In genomic region chr1:160451119-160451858, GRCh38 we compare ENCODE assay signal across 9 cellular contexts. TPM values are rescaled to one million over a fixed set of nuclear protein-coding genes. Genes with fewer than 3 reads are reported as not detected.
DNase-seq lines count a peak whose midpoint lies in the region; ATAC-seq and TF ChIP-seq lines count a peak whose summit lies in the region.
"Had no signal": no experiment of that assay in that cellular context is flagged by ENCODE, and none has a peak within 500 bp of the region (broad histone marks: within the 10 kb centered on the region; RNA-seq: fewer than 3 reads in every experiment).

No MANE protein-coding gene starts in this region.

- CTCF ChIA-PET in activated naive CD4-positive, alpha-beta T cell treated with anti-CD3 and anti-CD28 coated beads, Interleukin-2, amount 10 ng/mL, durations not matched to agents 7 days and 5 days (lab: Charles Lee), result interaction anchor here (1.2 to 1.8 kb wide), 3 partner anchors 17 to 22 kb away, joined by 3 to 13 read pairs (median 5); no protein-coding TSS in a partner anchor
- CTCF ChIA-PET in WTC11 (lab: Charles Lee), result interaction anchor here (0.6 to 1.3 kb wide), 3 partner anchors 23 to 156 kb away, joined by 3 to 5 read pairs (median 3); no protein-coding TSS in a partner anchor

- DNase-seq in activated naive CD4-positive, alpha-beta T cell treated with anti-CD3 and anti-CD28 coated beads, Interleukin-2, amount 10 ng/mL, durations not matched to agents 7 days and 5 days, result no peak
- DNase-seq in activated naive CD4-positive, alpha-beta T cell treated with Interleukin-2 at 50 U/mL for 16 hours, result no peak
- DNase-seq in T-helper 17 cell (no peak), cardiac septum (ENCODE audit: low spot score) (no peak), WTC11 (ENCODE audit: low spot score) (no peak)
- no peak for DNase-seq in stimulated activated CD8-positive, alpha-beta memory T cell treated with anti-CD3 and anti-CD28 coated beads, Interleukin-4, amount 100 ng/mL, for 48 hours
- DNase-seq: ovary had no signal

- ATAC-seq in HG02642 (IDR thresholded peaks at IDR 0.05; ENCODE audit: poor library complexity, unreplicated experiment) (peak; percentile 42), T-helper 17 cell (peak; percentile 36), HG03025 (IDR thresholded peaks at IDR 0.05; ENCODE audit: low FRiP score, unreplicated experiment) (no peak), WTC11 (no peak)

- peak overlapping the region; percentile 64 for H3K27ac Mint-ChIP-seq in activated naive CD4-positive, alpha-beta T cell treated with anti-CD3 and anti-CD28 coated beads, Interleukin-2, amount 10 ng/mL, durations not matched to agents 7 days and 5 days
- peak overlapping the region; percentile 95 for H3K27ac Mint-ChIP-seq in T-helper 17 cell
- H3K27ac Mint-ChIP-seq in WTC11, result no peak overlapping the region

- POLR2A ChIA-PET in WTC11 (lab: Charles Lee), result interaction anchor here (0.6 to 0.9 kb wide), 2 partner anchors 158 to 265 kb away, joined by 3 read pairs; no protein-coding TSS in a partner anchor

- no peaks in the 10 kb centered on the region for H3K9me3 ChIP-seq in T-helper 17 cell (ENCODE audit: control insufficient read depth, low read length, poor library complexity, severe bottlenecking)
- H3K9me3 ChIP-seq: ovary had no signal

- intact Hi-C loops in cardiac septum (cut with DNase I), result no loop called here

- H3K4me1 Mint-ChIP-seq in activated naive CD4-positive, alpha-beta T cell treated with anti-CD3 and anti-CD28 coated beads, Interleukin-2, amount 10 ng/mL, durations not matched to agents 7 days and 5 days, result peaks cover 66% of the 10 kb centered on the region
- H3K4me1 Mint-ChIP-seq in T-helper 17 cell (peaks cover 49% of the 10 kb centered on the region), WTC11 (no peaks in the 10 kb centered on the region)

- no peak for TF ChIP-seq CTCF in WTC11 (IDR thresholded peaks at IDR 0.05)

- no peaks in the 10 kb centered on the region for H3K27me3 Mint-ChIP-seq in activated naive CD4-positive, alpha-beta T cell treated with anti-CD3 and anti-CD28 coated beads, Interleukin-2, amount 10 ng/mL, durations not matched to agents 7 days and 5 days
- no peaks in the 10 kb centered on the region for H3K27me3 Mint-ChIP-seq in T-helper 17 cell
- no peaks in the 10 kb centered on the region; the same call in 1 of the 2 replicates for H3K27me3 Mint-ChIP-seq in WTC11 (ENCODE audit: low read depth)

- H3K36me3 Mint-ChIP-seq in activated naive CD4-positive, alpha-beta T cell treated with anti-CD3 and anti-CD28 coated beads, Interleukin-2, amount 10 ng/mL, durations not matched to agents 7 days and 5 days, result peaks cover 6% of the 10 kb centered on the region
- H3K36me3 Mint-ChIP-seq in T-helper 17 cell (ENCODE audit: low read depth) (peaks cover 4% of the 10 kb centered on the region), WTC11 (no peaks in the 10 kb centered on the region)

- peaks cover 6% of the 10 kb centered on the region for H3K9me3 Mint-ChIP-seq in activated naive CD4-positive, alpha-beta T cell treated with anti-CD3 and anti-CD28 coated beads, Interleukin-2, amount 10 ng/mL, durations not matched to agents 7 days and 5 days
- no peaks in the 10 kb centered on the region for H3K9me3 Mint-ChIP-seq in WTC11

- H3K4me3 Mint-ChIP-seq in activated naive CD4-positive, alpha-beta T cell treated with anti-CD3 and anti-CD28 coated beads, Interleukin-2, amount 10 ng/mL, durations not matched to agents 7 days and 5 days, result no peak overlapping the region
- H3K4me3 Mint-ChIP-seq in T-helper 17 cell (peak overlapping the region; percentile 80), WTC11 (no peak overlapping the region)

TF ChIP-seq in WTC11, 78 proteins besides CTCF, POLR2A, EP300 and RAD21 (continues in another document):
- no peak for TF ChIP-seq FOXJ3 (CRISPR knock-in tag; IDR thresholded peaks at IDR 0.05; ENCODE audit: borderline replicate concordance)
- TF ChIP-seq ESRRA (CRISPR knock-in tag; IDR thresholded peaks at IDR 0.05; ENCODE audit: borderline replicate concordance), result no peak
- TF ChIP-seq ZNF423 (CRISPR knock-in tag; IDR thresholded peaks at IDR 0.05), result no peak
- no peak for TF ChIP-seq JAZF1 (CRISPR knock-in tag; IDR thresholded peaks at IDR 0.05)
- TF ChIP-seq IRF2 (CRISPR knock-in tag; IDR thresholded peaks at IDR 0.05; ENCODE audit: borderline replicate concordance, low read depth), result no peak
- TF ChIP-seq, protein P1, sequence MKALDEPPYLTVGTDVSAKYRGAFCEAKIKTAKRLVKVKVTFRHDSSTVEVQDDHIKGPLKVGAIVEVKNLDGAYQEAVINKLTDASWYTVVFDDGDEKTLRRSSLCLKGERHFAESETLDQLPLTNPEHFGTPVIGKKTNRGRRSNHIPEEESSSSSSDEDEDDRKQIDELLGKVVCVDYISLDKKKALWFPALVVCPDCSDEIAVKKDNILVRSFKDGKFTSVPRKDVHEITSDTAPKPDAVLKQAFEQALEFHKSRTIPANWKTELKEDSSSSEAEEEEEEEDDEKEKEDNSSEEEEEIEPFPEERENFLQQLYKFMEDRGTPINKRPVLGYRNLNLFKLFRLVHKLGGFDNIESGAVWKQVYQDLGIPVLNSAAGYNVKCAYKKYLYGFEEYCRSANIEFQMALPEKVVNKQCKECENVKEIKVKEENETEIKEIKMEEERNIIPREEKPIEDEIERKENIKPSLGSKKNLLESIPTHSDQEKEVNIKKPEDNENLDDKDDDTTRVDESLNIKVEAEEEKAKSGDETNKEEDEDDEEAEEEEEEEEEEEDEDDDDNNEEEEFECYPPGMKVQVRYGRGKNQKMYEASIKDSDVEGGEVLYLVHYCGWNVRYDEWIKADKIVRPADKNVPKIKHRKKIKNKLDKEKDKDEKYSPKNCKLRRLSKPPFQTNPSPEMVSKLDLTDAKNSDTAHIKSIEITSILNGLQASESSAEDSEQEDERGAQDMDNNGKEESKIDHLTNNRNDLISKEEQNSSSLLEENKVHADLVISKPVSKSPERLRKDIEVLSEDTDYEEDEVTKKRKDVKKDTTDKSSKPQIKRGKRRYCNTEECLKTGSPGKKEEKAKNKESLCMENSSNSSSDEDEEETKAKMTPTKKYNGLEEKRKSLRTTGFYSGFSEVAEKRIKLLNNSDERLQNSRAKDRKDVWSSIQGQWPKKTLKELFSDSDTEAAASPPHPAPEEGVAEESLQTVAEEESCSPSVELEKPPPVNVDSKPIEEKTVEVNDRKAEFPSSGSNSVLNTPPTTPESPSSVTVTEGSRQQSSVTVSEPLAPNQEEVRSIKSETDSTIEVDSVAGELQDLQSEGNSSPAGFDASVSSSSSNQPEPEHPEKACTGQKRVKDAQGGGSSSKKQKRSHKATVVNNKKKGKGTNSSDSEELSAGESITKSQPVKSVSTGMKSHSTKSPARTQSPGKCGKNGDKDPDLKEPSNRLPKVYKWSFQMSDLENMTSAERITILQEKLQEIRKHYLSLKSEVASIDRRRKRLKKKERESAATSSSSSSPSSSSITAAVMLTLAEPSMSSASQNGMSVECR (CRISPR knock-in tag; IDR thresholded peaks at IDR 0.05; ENCODE audit: borderline replicate concordance), result no peak
- TF ChIP-seq ZNF396 (CRISPR knock-in tag; IDR thresholded peaks at IDR 0.05; ENCODE audit: borderline replicate concordance), result no peak
- TF ChIP-seq ERG (CRISPR knock-in tag; IDR thresholded peaks at IDR 0.05), result no peak
- no peak for TF ChIP-seq AFF4 (CRISPR knock-in tag; IDR thresholded peaks at IDR 0.05; ENCODE audit: borderline replicate concordance)

RNA-seq across cellular contexts. Expression of gene VANGL2, which starts 50.9 kb away (rescaled TPM):
- not detected for total RNA-seq in T-helper 17 cell
- total RNA-seq in cardiac septum, result 1.4 TPM
- total RNA-seq in WTC11 (2021), result 68.0 to 69.7 TPM (median 68.6 TPM) in 3 replicates

Comparison
In these comparisons a context has a peak if more than half of its experiments do, and no peak if none do; other contexts are left out.
1. ATAC-seq: peak in HG02642 (single experiment) and T-helper 17 cell (single experiment); none in HG03025 (single experiment) and WTC11 (single experiment).
2. RNA of gene VANGL2, which starts 50.9 kb away (total RNA-seq): 68.0 to 69.7 TPM in WTC11; 1.4 TPM in cardiac septum (single experiment) and not detected in T-helper 17 cell; every median in the first group is over 10 times any median in the second.